ENCODE assay signal across 20 cellular contexts in genomic region chrX:134570899-134571298, GRCh38.
A peak's percentile ranks its signal among the peaks of the same experiment; 100 is the strongest.
DNase-seq lines count a peak whose midpoint lies in the region; ATAC-seq, FAIRE-seq and TF ChIP-seq lines count a peak whose summit lies in the region.
"Had no signal": no experiment of that assay in that cellular context is flagged by ENCODE, and none has a peak within 500 bp of the region (broad histone marks: within the 10 kb centered on the region; RNA-seq: fewer than 3 reads in every experiment).

No MANE protein-coding gene starts in this region.

- no peak overlapping the region for H3K27ac ChIP-seq in PC-3 (ENCODE audit: low read length)
- H3K27ac ChIP-seq in kidney (ENCODE audit: low read depth in 2 of 2, low read length in 2 of 2), result no peak overlapping the region
- H3K27ac ChIP-seq: foreskin keratinocyte, HL-60, tibial artery had no signal

- H3K4me3 ChIP-seq in PC-3 (ENCODE audit: low read length), result no peak overlapping the region
- no peak overlapping the region for H3K4me3 ChIP-seq in kidney (ENCODE audit: low read length in 2 of 2)
- H3K4me3 ChIP-seq: tibial artery had no signal

- H3K9me3 ChIP-seq in PC-3 (ENCODE audit: low read length), result no peaks in the 10 kb centered on the region
- H3K9me3 ChIP-seq in kidney (ENCODE audit: control insufficient read depth in 1 of 2, low read length in 2 of 2), result no peaks in the 10 kb centered on the region
- H3K9me3 ChIP-seq: tibial artery had no signal

- 0 out of 2 replicates have a peak overlapping the region, but pooled peaks have one; percentile 2 for H3K4me2 ChIP-seq in PC-3 (ENCODE audit: low read length)

- H3K4me1 ChIP-seq in PC-3 (ENCODE audit: insufficient read depth, low read length) (peaks cover 64% of the 10 kb centered on the region), kidney (ENCODE audit: control insufficient read depth in 1 of 2, insufficient read depth in 1 of 2, low read depth in 1 of 2, low read length in 2 of 2) (no peaks in the 10 kb centered on the region)
- H3K4me1 ChIP-seq: tibial artery had no signal

- H3K36me3 ChIP-seq in PC-3 (ENCODE audit: low read depth, low read length) (no peaks in the 10 kb centered on the region), kidney (ENCODE audit: control insufficient read depth in 1 of 2, insufficient read depth in 2 of 2, low read length in 2 of 2) (no peaks in the 10 kb centered on the region)
- H3K36me3 ChIP-seq: tibial artery had no signal

- H3F3A ChIP-seq in PC-3 (ENCODE audit: low read length, unreplicated experiment), result no peaks in the 10 kb centered on the region

- peak; percentile 70 for FAIRE-seq in kidney (lab: Jason Lieb, UNC)
- FAIRE-seq: endometrium, small intestine had no signal

- no peaks in the 10 kb centered on the region for H3K9me2 ChIP-seq in PC-3 (replicated peaks; ENCODE audit: low read length)

- no peaks in the 10 kb centered on the region for H3K79me2 ChIP-seq in PC-3 (ENCODE audit: low read length)

- no peaks in the 10 kb centered on the region for H4K20me1 ChIP-seq in PC-3 (ENCODE audit: low read length)

- intact Hi-C loops in PC-3 (cut with micrococcal nuclease), result no loop called here
- intact Hi-C loops in kidney (cut with DNase I), result no loop called here

- TF ChIP-seq CTCF in PC-3 (conservative IDR thresholded peaks at IDR 0.05; ENCODE audit: low read depth, low read length) (no peak), kidney (IDR thresholded peaks at IDR 0.05; ENCODE audit: borderline replicate concordance, extremely low read depth, insufficient read depth) (no peak)

- BruUV-seq in PC-3 (replicated peaks; lab: Mats Ljungman, UMichigan), result no TSS peak

- peak; percentile 69 for ATAC-seq in GM18502 (IDR thresholded peaks at IDR 0.05; ENCODE audit: poor library complexity, unreplicated experiment)
- no peak for ATAC-seq in PC-3
- ATAC-seq in GM21423 (IDR thresholded peaks at IDR 0.05; ENCODE audit: unreplicated experiment), result no peak
- ATAC-seq: foreskin keratinocyte; naive thymus-derived CD8-positive, alpha-beta T cell; stimulated activated effector memory CD8-positive, alpha-beta T cell treated with anti-CD3 and anti-CD28 coated beads, Interleukin-12 subunit alpha, Interleukin-12 subunit beta, amount 100 ng/mL, for 72 hours had no signal

- H3K9ac ChIP-seq in PC-3 (ENCODE audit: low read length) (no peak overlapping the region), kidney (ENCODE audit: low read length in 2 of 2) (no peak overlapping the region)

- no peak overlapping the region for H2AFZ ChIP-seq in PC-3 (ENCODE audit: low read length)

- peak; percentile 23 to 36 for DNase-seq in Kasumi-1 (lab: John Stamatoyannopoulos, UW)
- DNase-seq in PC-3, result no peak
- no peak for DNase-seq in kidney
- DNase-seq in cerebellum (ENCODE audit: low spot score), result no peak
- DNase-seq in NCI-H510A treated with DMSO at 0.1 percent for 48 hours (lab: John Stamatoyannopoulos, UW), result no peak
- no peak for DNase-seq in NCI-H524 treated with DMSO at 0.1 percent for 48 hours (lab: John Stamatoyannopoulos, UW)
- DNase-seq: activated CD4-positive, alpha-beta T cell treated with anti-CD3 and anti-CD28 coated beads for 4 hours; activated naive CD4-positive, alpha-beta T cell treated with Interleukin-2 at 50 U/mL for 16 hours; Calu3; foreskin keratinocyte; naive thymus-derived CD8-positive, alpha-beta T cell; NCI-H1436; NCI-H446; small intestine; tibial artery had no signal

- POLR2A ChIA-PET in PC-3 (lab: Charles Lee; ENCODE audit: unreplicated experiment), result no interaction called here

- CTCF ChIA-PET in PC-3 (lab: Charles Lee), result interaction anchor here (0.7 kb wide), 1 partner anchor 59 kb away, joined by 3 read pairs; no protein-coding TSS in a partner anchor

- H3K27me3 ChIP-seq in PC-3 (ENCODE audit: low read length), result no peaks in the 10 kb centered on the region
- H3K27me3 ChIP-seq: foreskin keratinocyte, tibial artery had no signal

Comparison
In these comparisons a context has a peak if more than half of its experiments do, and no peak if none do; other contexts are left out.
1. DNase-seq: peak in Kasumi-1 (2 of 2); none in PC-3 (single experiment), kidney (single experiment), cerebellum (single experiment), NCI-H510A treated with DMSO at 0.1 percent for 48 hours (single experiment) and NCI-H524 treated with DMSO at 0.1 percent for 48 hours (single experiment).